12 cellular contexts compared by ENCODE assay signal in genomic region chr15:91941871-91942270, GRCh38.
DNase-seq lines count a peak whose midpoint lies in the region; ATAC-seq and TF ChIP-seq lines count a peak whose summit lies in the region.
"Had no signal": no experiment of that assay in that cellular context is flagged by ENCODE, and none has a peak within 500 bp of the region (broad histone marks: within the 10 kb centered on the region; RNA-seq: fewer than 3 reads in every experiment).

No MANE protein-coding gene starts in this region.

- CTCF ChIA-PET in Panc1 (lab: Charles Lee) = interaction anchor here (0.6 to 1.1 kb wide), 4 partner anchors 14 to 641 kb away, joined by 3 to 10 read pairs (median 4); partner anchors contain the start of gene SLCO3A1

- POLR2A ChIA-PET in Panc1 (lab: Charles Lee) = no interaction called here

- no peak overlapping the region for H3K27ac ChIP-seq in Panc1 (ENCODE audit: low read length)

- H3K36me3 ChIP-seq in Panc1 (ENCODE audit: control insufficient read depth, insufficient read depth, low read length) = no peaks in the 10 kb centered on the region

- intact Hi-C loops in Panc1 (cut with micrococcal nuclease; ENCODE audit: unreplicated experiment) = loop anchor here (10.0 kb wide), 1 partner anchor 133 kb away; no protein-coding TSS in a partner anchor

- H3K27ac Mint-ChIP-seq in stimulated activated effector memory CD8-positive, alpha-beta T cell treated with anti-CD3 and anti-CD28 coated beads, Interleukin-12 subunit alpha, Interleukin-12 subunit beta, amount 100 ng/mL, for 72 hours = peak overlapping the region; percentile 3

- TF ChIP-seq CTCF in Panc1 (IDR thresholded peaks at IDR 0.05) = peak; percentile 24; the same call in 1 of the 2 replicates
- no peak for TF ChIP-seq CTCF in fibroblast of pulmonary artery (IDR thresholded peaks at IDR 0.05; ENCODE audit: low read length, missing control alignments)

- DNase-seq in NCI-H2171 treated with DMSO at 0.1 percent for 48 hours (lab: John Stamatoyannopoulos, UW) (peak; percentile 22), NCI-H2171 (lab: John Stamatoyannopoulos, UW) (no peak), Panc1 (ENCODE audit: low read depth, low spot score) (no peak), fibroblast of pulmonary artery (ENCODE audit: low read depth) (peak; percentile 36), NCI-H526 treated with DMSO at 0.1 percent for 48 hours (lab: John Stamatoyannopoulos, UW) (no peak)
- DNase-seq in stimulated activated effector memory CD8-positive, alpha-beta T cell treated with anti-CD3 and anti-CD28 coated beads, Interleukin-12 subunit alpha, Interleukin-12 subunit beta, amount 100 ng/mL, for 72 hours (ENCODE audit: low spot score in 2 of 2) = no peak
- DNase-seq: activated CD8-positive, alpha-beta memory T cell treated with anti-CD3 and anti-CD28 coated beads, Interleukin-2, amount 50 U/mL, for 48 hours; DND-41; KG1 had no signal

- no peak overlapping the region for H3K4me3 Mint-ChIP-seq in stimulated activated effector memory CD8-positive, alpha-beta T cell treated with anti-CD3 and anti-CD28 coated beads, Interleukin-12 subunit alpha, Interleukin-12 subunit beta, amount 100 ng/mL, for 72 hours
- H3K4me3 Mint-ChIP-seq: neural crest cell had no signal

- H3K9me3 Mint-ChIP-seq in stimulated activated effector memory CD8-positive, alpha-beta T cell treated with anti-CD3 and anti-CD28 coated beads, Interleukin-12 subunit alpha, Interleukin-12 subunit beta, amount 100 ng/mL, for 72 hours = no peaks in the 10 kb centered on the region
- H3K9me3 Mint-ChIP-seq: neural crest cell had no signal

- no TSS peak for BruUV-seq in Panc1 (replicated peaks; lab: Mats Ljungman, UMichigan)

- H3K4me1 Mint-ChIP-seq in stimulated activated effector memory CD8-positive, alpha-beta T cell treated with anti-CD3 and anti-CD28 coated beads, Interleukin-12 subunit alpha, Interleukin-12 subunit beta, amount 100 ng/mL, for 72 hours = peaks cover 81% of the 10 kb centered on the region

- no peaks in the 10 kb centered on the region for H3K9me3 ChIP-seq in Panc1 (ENCODE audit: control insufficient read depth, insufficient read depth, low read depth, low read length)

- H3K27me3 ChIP-seq in Panc1 (ENCODE audit: control insufficient read depth, insufficient read depth, low read length) = no peaks in the 10 kb centered on the region

- no peaks in the 10 kb centered on the region for H3K36me3 Mint-ChIP-seq in stimulated activated effector memory CD8-positive, alpha-beta T cell treated with anti-CD3 and anti-CD28 coated beads, Interleukin-12 subunit alpha, Interleukin-12 subunit beta, amount 100 ng/mL, for 72 hours

- H3K4me3 ChIP-seq in Panc1 (ENCODE audit: low read depth in 2 of 2, low read length in 2 of 2) = no peak overlapping the region
- no peak overlapping the region for H3K4me3 ChIP-seq in fibroblast of pulmonary artery (replicated peaks; ENCODE audit: low read depth, low read length)

- in situ Hi-C loops in Panc1 (cut with HindIII; ENCODE audit: low pct_unique_long_range_greater_than_20kb, low sequenced_read_pairs) = no loop called here

- no peak for ATAC-seq in Panc1
- ATAC-seq in stimulated activated effector memory CD8-positive, alpha-beta T cell treated with anti-CD3 and anti-CD28 coated beads, Interleukin-12 subunit alpha, Interleukin-12 subunit beta, amount 100 ng/mL, for 72 hours = no peak
- ATAC-seq in HG03196 (IDR thresholded peaks at IDR 0.05; ENCODE audit: unreplicated experiment) = no peak
- no peak for ATAC-seq in HG03457 (IDR thresholded peaks at IDR 0.05; ENCODE audit: unreplicated experiment)

- H3K4me1 ChIP-seq in Panc1 (ENCODE audit: control insufficient read depth, insufficient read depth, low read length) = peaks cover 25% of the 10 kb centered on the region

Comparison
In these comparisons a context has a peak if more than half of its experiments do, and no peak if none do; other contexts are left out.
1. DNase-seq: peak in NCI-H2171 treated with DMSO at 0.1 percent for 48 hours (single experiment) and fibroblast of pulmonary artery (single experiment); none in NCI-H2171 (single experiment), Panc1 (single experiment), stimulated activated effector memory CD8-positive, alpha-beta T cell treated with anti-CD3 and anti-CD28 coated beads, Interleukin-12 subunit alpha, Interleukin-12 subunit beta, amount 100 ng/mL, for 72 hours (0 of 2) and NCI-H526 treated with DMSO at 0.1 percent for 48 hours (single experiment).